ENCODE assay signal across 8 cellular contexts in the genomic region with DNA sequence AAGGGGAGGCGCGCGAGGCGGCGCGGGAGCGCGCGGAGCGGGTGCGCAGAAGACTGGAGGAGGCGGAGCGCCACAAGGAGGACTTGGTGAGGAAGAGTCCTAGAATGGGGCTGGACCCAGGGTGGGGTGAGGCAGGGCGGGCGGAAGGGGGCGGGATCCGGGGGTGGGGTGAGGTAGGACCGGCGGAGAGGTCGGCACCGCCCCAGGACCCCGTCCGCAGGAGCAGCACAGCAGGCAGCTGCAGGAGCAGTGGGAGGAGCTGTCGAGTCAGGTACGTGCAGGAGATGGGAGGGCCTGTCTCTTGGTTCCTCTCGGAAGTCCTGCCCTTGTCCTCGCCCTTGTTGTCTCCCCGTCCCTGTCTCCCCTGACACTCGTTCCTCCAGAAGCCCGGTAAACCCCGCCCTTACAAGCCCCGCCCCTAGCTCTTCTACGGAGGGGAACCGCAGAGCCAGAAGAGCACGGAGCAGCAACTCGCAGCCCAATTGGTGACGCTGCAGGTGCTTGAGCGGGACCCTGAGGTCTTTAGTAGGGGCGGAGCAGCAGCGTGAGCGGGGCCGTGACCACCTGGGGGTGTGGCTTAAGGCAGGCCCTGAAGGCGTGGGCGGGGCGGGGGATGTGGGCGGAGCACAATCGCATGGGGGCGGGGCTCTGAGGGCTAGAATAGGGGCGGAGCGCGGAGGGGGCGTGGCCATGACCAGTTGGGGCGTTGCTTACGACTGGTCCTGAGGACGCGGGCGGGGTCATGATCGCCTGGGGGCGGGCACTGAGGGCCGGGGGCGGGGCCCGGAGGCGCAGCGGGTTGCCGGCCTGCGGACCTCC. TPM values are rescaled to one million over a fixed set of nuclear protein-coding genes. Genes with fewer than 3 reads are reported as not detected.
DNase-seq lines count a peak whose midpoint lies in the region; ATAC-seq and TF ChIP-seq lines count a peak whose summit lies in the region.
"Not testable (repeated sequence)": the region's sequence is repeated elsewhere in the genome, so short reads cannot be mapped to it uniquely, and the experiment has no call there.

No MANE protein-coding gene starts in this region.

- H3K9ac ChIP-seq in neural progenitor cell, result not testable (repeated sequence)

- TF ChIP-seq CTCF in Calu3 (IDR thresholded peaks at IDR 0.05; ENCODE audit: unreplicated experiment); WI38 (IDR thresholded peaks at IDR 0.05; ENCODE audit: low read depth, low read length); glutamatergic neuron (IDR thresholded peaks at IDR 0.05; ENCODE audit: partially characterized antibody, unreplicated experiment); neural progenitor cell (IDR thresholded peaks at IDR 0.05): not testable (repeated sequence)

- CTCF ChIA-PET in Calu3 (lab: Charles Lee), result not testable (repeated sequence)

- not testable (repeated sequence) for H3K4me1 Mint-ChIP-seq in Calu3 (ENCODE audit: low read depth, unreplicated experiment); activated naive CD8-positive, alpha-beta T cell treated with anti-CD3 and anti-CD28 coated beads for 36 hours; glutamatergic neuron (ENCODE audit: low read depth, unreplicated experiment); neural progenitor cell

- not testable (repeated sequence) for H3K9me3 ChIP-seq in neural progenitor cell (ENCODE audit: low read depth)

- not testable (repeated sequence) for H3K4me1 ChIP-seq in neural progenitor cell

- BruUV-seq in Calu3 (replicated peaks; lab: Mats Ljungman, UMichigan), result not testable (repeated sequence)

- peak; percentile 73 for DNase-seq in Calu3
- DNase-seq in activated naive CD8-positive, alpha-beta T cell treated with anti-CD3 and anti-CD28 coated beads for 36 hours, result peak; percentile 87
- DNase-seq in glutamatergic neuron, result peak; percentile 93
- peak; percentile 63 for DNase-seq in neural progenitor cell (ENCODE audit: low spot score)
- DNase-seq in stimulated activated CD8-positive, alpha-beta memory T cell treated with anti-CD3 and anti-CD28 coated beads, Interleukin-2, amount 100 ng/mL, for 48 hours (ENCODE audit: low read depth in 2 of 2), result peak; percentile 59 to 90

- not testable (repeated sequence) for H3K4me2 ChIP-seq in neural progenitor cell

- H3K27me3 ChIP-seq in neural progenitor cell, result not testable (repeated sequence)

- not testable (repeated sequence) for H3K79me2 ChIP-seq in neural progenitor cell (ENCODE audit: low read depth)

- not testable (repeated sequence) for H2AFZ ChIP-seq in neural progenitor cell (replicated peaks)

- H3K36me3 ChIP-seq in neural progenitor cell, result not testable (repeated sequence)

- H3K27me3 Mint-ChIP-seq in Calu3 (ENCODE audit: unreplicated experiment); activated naive CD8-positive, alpha-beta T cell treated with anti-CD3 and anti-CD28 coated beads for 36 hours; glutamatergic neuron (ENCODE audit: unreplicated experiment); neural progenitor cell (ENCODE audit: insufficient read depth, low read depth): not testable (repeated sequence)

- intact Hi-C loops in Calu3 (cut with micrococcal nuclease; ENCODE audit: unreplicated experiment), result not testable (repeated sequence)

- not testable (repeated sequence) for H3K27ac ChIP-seq in neural progenitor cell

- ATAC-seq in GM21717 (IDR thresholded peaks at IDR 0.05; ENCODE audit: unreplicated experiment) (peak; percentile 79), HG03460 (IDR thresholded peaks at IDR 0.05; ENCODE audit: unreplicated experiment) (peak; percentile 71)

- H3K4me3 ChIP-seq in WI38 (ENCODE audit: low read depth, low read length), result peak overlapping the region; percentile 49
- H3K4me3 ChIP-seq in neural progenitor cell, result not testable (repeated sequence)

- not testable (repeated sequence) for H3K9me3 Mint-ChIP-seq in Calu3 (ENCODE audit: low read depth, unreplicated experiment); activated naive CD8-positive, alpha-beta T cell treated with anti-CD3 and anti-CD28 coated beads for 36 hours; glutamatergic neuron (ENCODE audit: unreplicated experiment); neural progenitor cell

- not testable (repeated sequence) for H3F3A ChIP-seq in neural progenitor cell (ENCODE audit: low read depth)

- not testable (repeated sequence) for H3K4me3 Mint-ChIP-seq in Calu3 (ENCODE audit: low read depth, unreplicated experiment); neural progenitor cell
- peak overlapping the region; percentile 63 for H3K4me3 Mint-ChIP-seq in activated naive CD8-positive, alpha-beta T cell treated with anti-CD3 and anti-CD28 coated beads for 36 hours
- H3K4me3 Mint-ChIP-seq in glutamatergic neuron (ENCODE audit: unreplicated experiment), result peak overlapping the region; percentile 69

- not testable (repeated sequence) for H4K20me1 ChIP-seq in neural progenitor cell (ENCODE audit: low read depth)

- H3K27ac Mint-ChIP-seq in Calu3 (ENCODE audit: unreplicated experiment); neural progenitor cell: not testable (repeated sequence)
- H3K27ac Mint-ChIP-seq in activated naive CD8-positive, alpha-beta T cell treated with anti-CD3 and anti-CD28 coated beads for 36 hours, result peak overlapping the region; percentile 85
- peak overlapping the region; percentile 76 for H3K27ac Mint-ChIP-seq in glutamatergic neuron (ENCODE audit: unreplicated experiment)

- H3K36me3 Mint-ChIP-seq in Calu3 (ENCODE audit: insufficient read depth, unreplicated experiment); activated naive CD8-positive, alpha-beta T cell treated with anti-CD3 and anti-CD28 coated beads for 36 hours; glutamatergic neuron (ENCODE audit: unreplicated experiment); neural progenitor cell: not testable (repeated sequence)

RNA-seq across cellular contexts. Expression of a gene that starts 1.2 kb away (rescaled TPM):
- 2.4 TPM in 1 of 2 replicates, not detected in the other for total RNA-seq in Calu3 (2022)
- total RNA-seq in activated naive CD8-positive, alpha-beta T cell treated with anti-CD3 and anti-CD28 coated beads for 36 hours, result 1 to 10 TPM; 1.5 to 1.7 TPM
- total RNA-seq in glutamatergic neuron (ENCODE audit: unreplicated experiment), result 42.7 TPM
- total RNA-seq in neural progenitor cell (ENCODE audit: low replicate concordance), result 0.46 TPM in 1 of 2 replicates, not detected in the other

RNA-seq across cellular contexts. Expression of a gene that starts 10.8 kb away (rescaled TPM):
- total RNA-seq in Calu3 (2022) (not detected in 2 replicates), glutamatergic neuron (ENCODE audit: unreplicated experiment) (not detected), neural progenitor cell (ENCODE audit: low replicate concordance) (not detected in 2 replicates)
- total RNA-seq in activated naive CD8-positive, alpha-beta T cell treated with anti-CD3 and anti-CD28 coated beads for 36 hours, result not detected

Comparison
In these comparisons a context has a peak if more than half of its experiments do, and no peak if none do; other contexts are left out.
1. RNA of a gene that starts 1.2 kb away (total RNA-seq): 42.7 TPM in glutamatergic neuron (single experiment); 2.4 TPM in Calu3, 1.5 to 1.7 TPM in activated naive CD8-positive, alpha-beta T cell treated with anti-CD3 and anti-CD28 coated beads for 36 hours and 0.46 TPM in neural progenitor cell; every median in the first group is over 10 times any median in the second.
2. Peak in every context shown above with its lines, with median percentiles within 50 percentile points of each other: DNase-seq.